2 cellular contexts compared by ENCODE assay signal in the genomic region with DNA sequence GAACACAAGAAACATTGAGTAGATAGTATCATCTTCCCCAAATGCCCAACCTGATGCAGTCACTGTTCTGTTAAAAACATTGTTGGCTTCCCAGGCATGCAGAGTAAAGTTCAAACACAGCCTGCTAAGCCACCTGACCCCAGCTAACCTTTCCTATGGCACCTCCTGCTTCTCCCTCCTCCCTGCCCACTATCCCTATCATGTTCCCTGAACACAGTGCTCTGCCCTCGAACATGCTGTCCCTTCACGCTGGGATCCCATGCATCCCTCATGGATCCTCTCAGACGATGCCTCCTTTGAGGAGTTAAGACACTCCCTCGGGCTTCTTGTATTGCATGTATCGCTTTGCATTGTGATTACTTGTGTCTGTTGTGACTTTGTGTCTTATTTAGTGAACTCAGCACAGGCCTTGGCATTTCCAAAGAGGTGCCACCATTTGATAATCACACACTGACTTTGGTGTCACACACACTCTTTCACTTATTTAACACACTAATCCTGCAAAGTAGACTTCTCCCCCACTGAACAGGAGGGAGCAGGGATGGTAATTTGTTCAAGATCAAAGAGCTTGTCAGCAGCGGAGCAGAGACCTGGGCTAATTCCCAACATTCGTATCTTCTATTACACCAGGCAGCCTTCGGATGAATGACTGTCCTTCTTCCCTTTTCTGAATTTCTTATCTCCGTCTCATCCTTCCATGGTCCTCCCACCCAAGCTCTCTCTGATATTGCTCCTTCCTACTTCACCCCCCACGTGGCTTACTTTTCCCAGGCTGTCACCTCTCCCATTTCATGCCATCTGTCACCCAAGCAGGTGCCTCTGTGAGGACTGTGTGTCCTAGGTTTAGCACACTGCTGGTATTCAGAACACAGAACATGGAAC.
TF ChIP-seq lines count a peak whose summit lies in the region.

No MANE protein-coding gene starts in this region.

TF ChIP-seq in K562, 482 proteins besides CTCF, POLR2A, EP300 and RAD21 (continued from another document and continues in another):
- TF ChIP-seq, protein P1, sequence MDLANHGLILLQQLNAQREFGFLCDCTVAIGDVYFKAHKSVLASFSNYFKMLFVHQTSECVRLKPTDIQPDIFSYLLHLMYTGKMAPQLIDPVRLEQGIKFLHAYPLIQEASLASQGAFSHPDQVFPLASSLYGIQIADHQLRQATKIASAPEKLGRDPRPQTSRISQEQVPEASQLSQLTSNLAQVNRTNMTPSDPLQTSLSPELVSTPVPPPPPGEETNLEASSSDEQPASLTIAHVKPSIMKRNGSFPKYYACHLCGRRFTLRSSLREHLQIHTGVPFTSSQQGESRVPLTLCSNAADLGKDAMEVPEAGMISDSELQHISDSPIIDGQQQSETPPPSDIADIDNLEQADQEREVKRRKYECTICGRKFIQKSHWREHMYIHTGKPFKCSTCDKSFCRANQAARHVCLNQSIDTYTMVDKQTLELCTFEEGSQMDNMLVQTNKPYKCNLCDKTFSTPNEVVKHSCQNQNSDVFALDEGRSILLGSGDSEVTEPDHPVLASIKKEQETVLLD (IDR thresholded peaks at IDR 0.05) = no peak
- no peak for TF ChIP-seq HMG20A (CRISPR knock-in tag; conservative IDR thresholded peaks at IDR 0.05)
- no peak for TF ChIP-seq KDM5B (IDR thresholded peaks at IDR 0.05; ENCODE audit: insufficient replicate concordance, low read depth, low read length)
- peak; percentile 45; the same call in 1 of the 2 replicates for TF ChIP-seq TOE1 (IDR thresholded peaks at IDR 0.05; ENCODE audit: borderline replicate concordance)
- TF ChIP-seq TOE1 (CRISPR knock-in tag; IDR thresholded peaks at IDR 0.05; ENCODE audit: borderline replicate concordance, low read depth) = no peak
- no peak for TF ChIP-seq JUN (IDR thresholded peaks at IDR 0.05; ENCODE audit: borderline replicate concordance, low read depth, low read length)
- TF ChIP-seq JUN (CRISPR knock-in tag; IDR thresholded peaks at IDR 0.05; ENCODE audit: borderline replicate concordance) = no peak
- TF ChIP-seq RBM17 (IDR thresholded peaks at IDR 0.05; ENCODE audit: borderline replicate concordance, low read depth, low read length) = no peak
- no peak for TF ChIP-seq TAF1 (IDR thresholded peaks at IDR 0.05; ENCODE audit: control insufficient read depth, extremely low read depth, insufficient read depth, low read length, severe bottlenecking)
- no peak for TF ChIP-seq STAG1 (CRISPR knock-in tag; IDR thresholded peaks at IDR 0.05; ENCODE audit: borderline replicate concordance)
- TF ChIP-seq, protein P2, sequence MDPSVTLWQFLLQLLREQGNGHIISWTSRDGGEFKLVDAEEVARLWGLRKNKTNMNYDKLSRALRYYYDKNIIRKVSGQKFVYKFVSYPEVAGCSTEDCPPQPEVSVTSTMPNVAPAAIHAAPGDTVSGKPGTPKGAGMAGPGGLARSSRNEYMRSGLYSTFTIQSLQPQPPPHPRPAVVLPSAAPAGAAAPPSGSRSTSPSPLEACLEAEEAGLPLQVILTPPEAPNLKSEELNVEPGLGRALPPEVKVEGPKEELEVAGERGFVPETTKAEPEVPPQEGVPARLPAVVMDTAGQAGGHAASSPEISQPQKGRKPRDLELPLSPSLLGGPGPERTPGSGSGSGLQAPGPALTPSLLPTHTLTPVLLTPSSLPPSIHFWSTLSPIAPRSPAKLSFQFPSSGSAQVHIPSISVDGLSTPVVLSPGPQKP (CRISPR knock-in tag; IDR thresholded peaks at IDR 0.05) = no peak
- no peak for TF ChIP-seq ZNF316 (IDR thresholded peaks at IDR 0.05)
- TF ChIP-seq POLR2H (tag; IDR thresholded peaks at IDR 0.05; ENCODE audit: low read depth) = no peak
- TF ChIP-seq NFE2 (IDR thresholded peaks at IDR 0.05; ENCODE audit: low read depth) = no peak; the same call in 1 of the 2 replicates
- TF ChIP-seq SRF (CRISPR knock-in tag; IDR thresholded peaks at IDR 0.05) = no peak
- no peak for TF ChIP-seq NCOA2 (IDR thresholded peaks at IDR 0.05; ENCODE audit: partially characterized antibody in 2 of 2)
- TF ChIP-seq SMAD4 (CRISPR knock-in tag; conservative IDR thresholded peaks at IDR 0.05) = peak; percentile 51; the same call in 1 of the 2 replicates
- peak; percentile 82 for TF ChIP-seq NBN (IDR thresholded peaks at IDR 0.05; ENCODE audit: low read depth)
- no peak for TF ChIP-seq KLF6 (CRISPR knock-in tag; IDR thresholded peaks at IDR 0.05; ENCODE audit: borderline replicate concordance)
- TF ChIP-seq ZNF41 (CRISPR knock-in tag; conservative IDR thresholded peaks at IDR 0.05) = no peak
- peak; percentile 94 for TF ChIP-seq HDGF (IDR thresholded peaks at IDR 0.05)
- TF ChIP-seq, protein P3, sequence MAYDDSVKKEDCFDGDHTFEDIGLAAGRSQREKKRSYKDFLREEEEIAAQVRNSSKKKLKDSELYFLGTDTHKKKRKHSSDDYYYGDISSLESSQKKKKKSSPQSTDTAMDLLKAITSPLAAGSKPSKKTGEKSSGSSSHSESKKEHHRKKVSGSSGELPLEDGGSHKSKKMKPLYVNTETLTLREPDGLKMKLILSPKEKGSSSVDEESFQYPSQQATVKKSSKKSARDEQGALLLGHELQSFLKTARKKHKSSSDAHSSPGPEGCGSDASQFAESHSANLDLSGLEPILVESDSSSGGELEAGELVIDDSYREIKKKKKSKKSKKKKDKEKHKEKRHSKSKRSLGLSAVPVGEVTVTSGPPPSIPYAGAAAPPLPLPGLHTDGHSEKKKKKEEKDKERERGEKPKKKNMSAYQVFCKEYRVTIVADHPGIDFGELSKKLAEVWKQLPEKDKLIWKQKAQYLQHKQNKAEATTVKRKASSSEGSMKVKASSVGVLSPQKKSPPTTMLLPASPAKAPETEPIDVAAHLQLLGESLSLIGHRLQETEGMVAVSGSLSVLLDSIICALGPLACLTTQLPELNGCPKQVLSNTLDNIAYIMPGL (CRISPR knock-in tag; IDR thresholded peaks at IDR 0.05) = no peak
- peak; percentile 40 to 47; a peak in 1 of 4 replicates for TF ChIP-seq TRIM24 (IDR thresholded peaks at IDR 0.05)
- TF ChIP-seq ILK (tag; IDR thresholded peaks at IDR 0.05; ENCODE audit: borderline replicate concordance, low read depth) = no peak
- TF ChIP-seq HSF4 (CRISPR knock-in tag; IDR thresholded peaks at IDR 0.05; ENCODE audit: borderline replicate concordance) = no peak
- TF ChIP-seq ZNF584 (CRISPR knock-in tag; IDR thresholded peaks at IDR 0.05; ENCODE audit: low read depth) = peak; percentile 47; the same call in 1 of the 2 replicates
- TF ChIP-seq, protein P4, sequence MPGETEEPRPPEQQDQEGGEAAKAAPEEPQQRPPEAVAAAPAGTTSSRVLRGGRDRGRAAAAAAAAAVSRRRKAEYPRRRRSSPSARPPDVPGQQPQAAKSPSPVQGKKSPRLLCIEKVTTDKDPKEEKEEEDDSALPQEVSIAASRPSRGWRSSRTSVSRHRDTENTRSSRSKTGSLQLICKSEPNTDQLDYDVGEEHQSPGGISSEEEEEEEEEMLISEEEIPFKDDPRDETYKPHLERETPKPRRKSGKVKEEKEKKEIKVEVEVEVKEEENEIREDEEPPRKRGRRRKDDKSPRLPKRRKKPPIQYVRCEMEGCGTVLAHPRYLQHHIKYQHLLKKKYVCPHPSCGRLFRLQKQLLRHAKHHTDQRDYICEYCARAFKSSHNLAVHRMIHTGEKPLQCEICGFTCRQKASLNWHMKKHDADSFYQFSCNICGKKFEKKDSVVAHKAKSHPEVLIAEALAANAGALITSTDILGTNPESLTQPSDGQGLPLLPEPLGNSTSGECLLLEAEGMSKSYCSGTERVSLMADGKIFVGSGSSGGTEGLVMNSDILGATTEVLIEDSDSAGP (CRISPR knock-in tag; IDR thresholded peaks at IDR 0.05) = no peak
- TF ChIP-seq ZNF57 (CRISPR knock-in tag; IDR thresholded peaks at IDR 0.05) = no peak

TF ChIP-seq in HepG2, 621 proteins besides CTCF, POLR2A, EP300 and RAD21 (continued from another document and continues in another):
- TF ChIP-seq, protein P5, sequence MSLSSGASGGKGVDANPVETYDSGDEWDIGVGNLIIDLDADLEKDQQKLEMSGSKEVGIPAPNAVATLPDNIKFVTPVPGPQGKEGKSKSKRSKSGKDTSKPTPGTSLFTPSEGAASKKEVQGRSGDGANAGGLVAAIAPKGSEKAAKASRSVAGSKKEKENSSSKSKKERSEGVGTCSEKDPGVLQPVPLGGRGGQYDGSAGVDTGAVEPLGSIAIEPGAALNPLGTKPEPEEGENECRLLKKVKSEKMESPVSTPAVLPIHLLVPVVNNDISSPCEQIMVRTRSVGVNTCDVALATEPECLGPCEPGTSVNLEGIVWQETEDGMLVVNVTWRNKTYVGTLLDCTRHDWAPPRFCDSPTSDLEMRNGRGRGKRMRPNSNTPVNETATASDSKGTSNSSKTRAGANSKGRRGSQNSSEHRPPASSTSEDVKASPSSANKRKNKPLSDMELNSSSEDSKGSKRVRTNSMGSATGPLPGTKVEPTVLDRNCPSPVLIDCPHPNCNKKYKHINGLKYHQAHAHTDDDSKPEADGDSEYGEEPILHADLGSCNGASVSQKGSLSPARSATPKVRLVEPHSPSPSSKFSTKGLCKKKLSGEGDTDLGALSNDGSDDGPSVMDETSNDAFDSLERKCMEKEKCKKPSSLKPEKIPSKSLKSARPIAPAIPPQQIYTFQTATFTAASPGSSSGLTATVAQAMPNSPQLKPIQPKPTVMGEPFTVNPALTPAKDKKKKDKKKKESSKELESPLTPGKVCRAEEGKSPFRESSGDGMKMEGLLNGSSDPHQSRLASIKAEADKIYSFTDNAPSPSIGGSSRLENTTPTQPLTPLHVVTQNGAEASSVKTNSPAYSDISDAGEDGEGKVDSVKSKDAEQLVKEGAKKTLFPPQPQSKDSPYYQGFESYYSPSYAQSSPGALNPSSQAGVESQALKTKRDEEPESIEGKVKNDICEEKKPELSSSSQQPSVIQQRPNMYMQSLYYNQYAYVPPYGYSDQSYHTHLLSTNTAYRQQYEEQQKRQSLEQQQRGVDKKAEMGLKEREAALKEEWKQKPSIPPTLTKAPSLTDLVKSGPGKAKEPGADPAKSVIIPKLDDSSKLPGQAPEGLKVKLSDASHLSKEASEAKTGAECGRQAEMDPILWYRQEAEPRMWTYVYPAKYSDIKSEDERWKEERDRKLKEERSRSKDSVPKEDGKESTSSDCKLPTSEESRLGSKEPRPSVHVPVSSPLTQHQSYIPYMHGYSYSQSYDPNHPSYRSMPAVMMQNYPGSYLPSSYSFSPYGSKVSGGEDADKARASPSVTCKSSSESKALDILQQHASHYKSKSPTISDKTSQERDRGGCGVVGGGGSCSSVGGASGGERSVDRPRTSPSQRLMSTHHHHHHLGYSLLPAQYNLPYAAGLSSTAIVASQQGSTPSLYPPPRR (CRISPR knock-in tag; IDR thresholded peaks at IDR 0.05; ENCODE audit: borderline replicate concordance) = no peak
- TF ChIP-seq BRD4 (CRISPR knock-in tag; IDR thresholded peaks at IDR 0.05) (no peak), REPIN1 (CRISPR knock-in tag; IDR thresholded peaks at IDR 0.05; ENCODE audit: borderline replicate concordance, low read depth) (no peak), FOXA3 (CRISPR knock-in tag; IDR thresholded peaks at IDR 0.05) (peak; percentile 59), FOXP1 (IDR thresholded peaks at IDR 0.05) (no peak), FOXP1 (CRISPR knock-in tag; IDR thresholded peaks at IDR 0.05) (no peak), ATM (IDR thresholded peaks at IDR 0.05; ENCODE audit: borderline replicate concordance) (no peak), TEAD3 (CRISPR knock-in tag; optimal IDR thresholded peaks at IDR 0.05; ENCODE audit: borderline replicate concordance) (peak; percentile 97), ZBTB7B (CRISPR knock-in tag; IDR thresholded peaks at IDR 0.05) (0 out of 2 replicates have a peak, but pooled peaks have one; percentile 18), ZNF17 (CRISPR knock-in tag; IDR thresholded peaks at IDR 0.05) (no peak), TSC22D2 (CRISPR knock-in tag; IDR thresholded peaks at IDR 0.05; ENCODE audit: borderline replicate concordance) (peak; percentile 28; the same call in 1 of the 2 replicates), GATAD1 (CRISPR knock-in tag; IDR thresholded peaks at IDR 0.05) (0 out of 2 replicates have a peak, but pooled peaks have one; percentile 36)
- TF ChIP-seq, protein P6, sequence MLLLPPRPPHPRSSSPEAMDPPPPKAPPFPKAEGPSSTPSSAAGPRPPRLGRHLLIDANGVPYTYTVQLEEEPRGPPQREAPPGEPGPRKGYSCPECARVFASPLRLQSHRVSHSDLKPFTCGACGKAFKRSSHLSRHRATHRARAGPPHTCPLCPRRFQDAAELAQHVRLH (CRISPR knock-in tag; IDR thresholded peaks at IDR 0.05; ENCODE audit: borderline replicate concordance, low read depth) = 0 out of 2 replicates have a peak, but pooled peaks have one; percentile 59
- TF ChIP-seq, protein P7, sequence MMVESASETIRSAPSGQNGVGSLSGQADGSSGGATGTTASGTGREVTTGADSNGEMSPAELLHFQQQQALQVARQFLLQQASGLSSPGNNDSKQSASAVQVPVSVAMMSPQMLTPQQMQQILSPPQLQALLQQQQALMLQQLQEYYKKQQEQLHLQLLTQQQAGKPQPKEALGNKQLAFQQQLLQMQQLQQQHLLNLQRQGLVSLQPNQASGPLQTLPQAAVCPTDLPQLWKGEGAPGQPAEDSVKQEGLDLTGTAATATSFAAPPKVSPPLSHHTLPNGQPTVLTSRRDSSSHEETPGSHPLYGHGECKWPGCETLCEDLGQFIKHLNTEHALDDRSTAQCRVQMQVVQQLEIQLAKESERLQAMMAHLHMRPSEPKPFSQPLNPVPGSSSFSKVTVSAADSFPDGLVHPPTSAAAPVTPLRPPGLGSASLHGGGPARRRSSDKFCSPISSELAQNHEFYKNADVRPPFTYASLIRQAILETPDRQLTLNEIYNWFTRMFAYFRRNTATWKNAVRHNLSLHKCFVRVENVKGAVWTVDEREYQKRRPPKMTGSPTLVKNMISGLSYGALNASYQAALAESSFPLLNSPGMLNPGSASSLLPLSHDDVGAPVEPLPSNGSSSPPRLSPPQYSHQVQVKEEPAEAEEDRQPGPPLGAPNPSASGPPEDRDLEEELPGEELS (CRISPR knock-in tag; IDR thresholded peaks at IDR 0.05) = no peak
- TF ChIP-seq, protein P8, sequence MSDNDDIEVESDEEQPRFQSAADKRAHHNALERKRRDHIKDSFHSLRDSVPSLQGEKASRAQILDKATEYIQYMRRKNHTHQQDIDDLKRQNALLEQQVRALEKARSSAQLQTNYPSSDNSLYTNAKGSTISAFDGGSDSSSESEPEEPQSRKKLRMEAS (IDR thresholded peaks at IDR 0.05) = peak; percentile 71
- TF ChIP-seq, protein P9, sequence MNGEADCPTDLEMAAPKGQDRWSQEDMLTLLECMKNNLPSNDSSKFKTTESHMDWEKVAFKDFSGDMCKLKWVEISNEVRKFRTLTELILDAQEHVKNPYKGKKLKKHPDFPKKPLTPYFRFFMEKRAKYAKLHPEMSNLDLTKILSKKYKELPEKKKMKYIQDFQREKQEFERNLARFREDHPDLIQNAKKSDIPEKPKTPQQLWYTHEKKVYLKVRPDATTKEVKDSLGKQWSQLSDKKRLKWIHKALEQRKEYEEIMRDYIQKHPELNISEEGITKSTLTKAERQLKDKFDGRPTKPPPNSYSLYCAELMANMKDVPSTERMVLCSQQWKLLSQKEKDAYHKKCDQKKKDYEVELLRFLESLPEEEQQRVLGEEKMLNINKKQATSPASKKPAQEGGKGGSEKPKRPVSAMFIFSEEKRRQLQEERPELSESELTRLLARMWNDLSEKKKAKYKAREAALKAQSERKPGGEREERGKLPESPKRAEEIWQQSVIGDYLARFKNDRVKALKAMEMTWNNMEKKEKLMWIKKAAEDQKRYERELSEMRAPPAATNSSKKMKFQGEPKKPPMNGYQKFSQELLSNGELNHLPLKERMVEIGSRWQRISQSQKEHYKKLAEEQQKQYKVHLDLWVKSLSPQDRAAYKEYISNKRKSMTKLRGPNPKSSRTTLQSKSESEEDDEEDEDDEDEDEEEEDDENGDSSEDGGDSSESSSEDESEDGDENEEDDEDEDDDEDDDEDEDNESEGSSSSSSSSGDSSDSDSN (CRISPR knock-in tag; IDR thresholded peaks at IDR 0.05) = peak; percentile 28; the same call in 1 of the 2 replicates
